In the genomic region with DNA sequence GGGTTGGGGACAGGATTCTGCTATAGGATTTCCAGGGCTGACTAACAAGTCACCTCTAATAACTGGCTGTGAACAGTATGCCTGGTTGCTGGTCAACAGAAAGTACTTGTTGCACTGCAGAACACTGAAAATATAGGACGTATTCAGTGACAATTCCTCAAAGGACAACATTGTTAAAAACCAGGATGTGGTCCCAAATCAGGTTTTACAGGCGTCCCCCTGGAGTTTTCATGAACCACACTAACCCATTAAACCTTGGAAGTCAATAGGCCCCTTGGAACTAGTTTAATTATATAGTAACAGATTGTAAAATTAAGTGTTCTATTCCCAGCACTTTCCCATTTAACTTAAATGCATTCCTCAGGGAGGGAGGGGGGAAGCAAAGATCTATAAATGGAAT, we compare ENCODE assay signal across 17 cellular contexts.
DNase-seq lines count a peak whose midpoint lies in the region; ATAC-seq and TF ChIP-seq lines count a peak whose summit lies in the region.
"Had no signal": no experiment of that assay in that cellular context is flagged by ENCODE, and none has a peak within 500 bp of the region (broad histone marks: within the 10 kb centered on the region; RNA-seq: fewer than 3 reads in every experiment).

No MANE protein-coding gene starts in this region.

- no peak overlapping the region for H3K9ac ChIP-seq in PC-3 (ENCODE audit: low read length)
- H3K9ac ChIP-seq: BLaER1 had no signal

- H3K9me2 ChIP-seq in PC-3 (replicated peaks; ENCODE audit: low read length) = no peaks in the 10 kb centered on the region

- DNase-seq in NCI-H1417 (lab: John Stamatoyannopoulos, UW) (peak in 2 of 3 experiments; percentile 44 to 78), NCI-H1417 treated with DMSO at 0.1 percent for 48 hours (lab: John Stamatoyannopoulos, UW) (no peak), PC-3 (peak; percentile 19), osteoblast (ENCODE audit: insufficient read length, low spot score, missing footprints) (no peak), type B pancreatic cell (ENCODE audit: extremely low spot score, unreplicated experiment) (no peak)
- DNase-seq: Caco-2; CD4-positive, CD25-positive, alpha-beta regulatory T cell; CD8-positive, alpha-beta T cell; DND-41; GOT3 had no signal

- H3K36me3 Mint-ChIP-seq in type B pancreatic cell = no peaks in the 10 kb centered on the region
- H3K36me3 Mint-ChIP-seq: CD4-positive, CD25-positive, alpha-beta regulatory T cell; CD8-positive, alpha-beta T cell had no signal

- no peaks in the 10 kb centered on the region for H3K4me1 Mint-ChIP-seq in type B pancreatic cell (ENCODE audit: unreplicated experiment)
- H3K4me1 Mint-ChIP-seq: B cell; CD4-positive, CD25-positive, alpha-beta regulatory T cell had no signal

- intact Hi-C loops in PC-3 (cut with micrococcal nuclease) = loop anchor here (2.0 to 5.0 kb wide), 2 partner anchors 116 to 231 kb away; no protein-coding TSS in a partner anchor

- H3K4me3 ChIP-seq in HEK293 (ENCODE audit: low read depth, low read length) (no peak overlapping the region), PC-3 (ENCODE audit: low read length) (no peak overlapping the region), osteoblast (ENCODE audit: insufficient read depth, low read length) (no peak overlapping the region)
- H3K4me3 ChIP-seq: BLaER1, HAP-1 had no signal

- H3K4me3 Mint-ChIP-seq in type B pancreatic cell = no peak overlapping the region
- H3K4me3 Mint-ChIP-seq: B cell; CD4-positive, CD25-positive, alpha-beta regulatory T cell; CD8-positive, alpha-beta T cell had no signal

- peaks cover 7% of the 10 kb centered on the region for H3K9me3 Mint-ChIP-seq in type B pancreatic cell
- H3K9me3 Mint-ChIP-seq: CD8-positive, alpha-beta T cell had no signal

- H3K79me2 ChIP-seq in PC-3 (ENCODE audit: low read length) (no peaks in the 10 kb centered on the region), osteoblast (ENCODE audit: insufficient read depth, low read length) (no peaks in the 10 kb centered on the region)

- BruUV-seq in PC-3 (replicated peaks; lab: Mats Ljungman, UMichigan) = no TSS peak

- no peaks in the 10 kb centered on the region for H3K4me1 ChIP-seq in HEK293 (ENCODE audit: control insufficient read depth, insufficient read depth, low read length)
- peaks cover 28% of the 10 kb centered on the region for H3K4me1 ChIP-seq in PC-3 (ENCODE audit: insufficient read depth, low read length)
- H3K4me1 ChIP-seq in osteoblast (ENCODE audit: insufficient read depth, low read length) = no peaks in the 10 kb centered on the region
- H3K4me1 ChIP-seq: BLaER1, Caco-2 had no signal

- no peak overlapping the region for H3K27ac Mint-ChIP-seq in type B pancreatic cell
- H3K27ac Mint-ChIP-seq: B cell; CD4-positive, CD25-positive, alpha-beta regulatory T cell; CD8-positive, alpha-beta T cell had no signal

- POLR2A ChIA-PET in HEK293 (lab: Yijun Ruan, JAX) = no interaction called here
- POLR2A ChIA-PET in PC-3 (lab: Charles Lee; ENCODE audit: unreplicated experiment) = no interaction called here

- CTCF ChIA-PET in HEK293 (lab: Yijun Ruan, JAX) = no interaction called here
- CTCF ChIA-PET in PC-3 (lab: Charles Lee) = no interaction called here

- H2AFZ ChIP-seq in PC-3 (ENCODE audit: low read length) (no peak overlapping the region), osteoblast (ENCODE audit: low read length) (peak overlapping the region; percentile 32)

- no peaks in the 10 kb centered on the region for H3K27me3 ChIP-seq in PC-3 (ENCODE audit: low read length)
- H3K27me3 ChIP-seq in osteoblast (ENCODE audit: insufficient read depth, low read length) = no peaks in the 10 kb centered on the region
- H3K27me3 ChIP-seq: BLaER1 had no signal

- H3K4me2 ChIP-seq in PC-3 (ENCODE audit: low read length) (peak overlapping the region; percentile 21; the same call in 1 of the 2 replicates), osteoblast (ENCODE audit: insufficient read depth, low read length) (no peak overlapping the region)
- H3K4me2 ChIP-seq: BLaER1 had no signal

- no peaks in the 10 kb centered on the region for H3K27me3 Mint-ChIP-seq in type B pancreatic cell
- H3K27me3 Mint-ChIP-seq: B cell had no signal

- no peak overlapping the region for H3K27ac ChIP-seq in HEK293 (ENCODE audit: extremely low read depth, low read depth, low read length)
- peak overlapping the region; percentile 57 for H3K27ac ChIP-seq in PC-3 (ENCODE audit: low read length)
- H3K27ac ChIP-seq in osteoblast (ENCODE audit: low read depth, low read length) = no peak overlapping the region
- H3K27ac ChIP-seq: 22Rv1, BLaER1, C4-2B had no signal

- no peaks in the 10 kb centered on the region for H3K36me3 ChIP-seq in HEK293 (ENCODE audit: control insufficient read depth in 2 of 2, insufficient read depth in 1 of 2, low read length in 2 of 2)
- no peaks in the 10 kb centered on the region for H3K36me3 ChIP-seq in PC-3 (ENCODE audit: low read depth, low read length)
- H3K36me3 ChIP-seq in osteoblast (ENCODE audit: insufficient read depth, low read length) = no peaks in the 10 kb centered on the region
- H3K36me3 ChIP-seq: BLaER1, HAP-1 had no signal

- ATAC-seq in PC-3 (peak; percentile 65), GM21390 (IDR thresholded peaks at IDR 0.05; ENCODE audit: unreplicated experiment) (no peak)
- ATAC-seq: CD8-positive, alpha-beta T cell had no signal

- H3K9me3 ChIP-seq in HEK293 (ENCODE audit: control insufficient read depth, insufficient read depth, low read depth, low read length) (no peaks in the 10 kb centered on the region), PC-3 (ENCODE audit: low read length) (no peaks in the 10 kb centered on the region), osteoblast (ENCODE audit: low read depth, low read length) (no peaks in the 10 kb centered on the region)
- H3K9me3 ChIP-seq: BLaER1, Caco-2, HAP-1 had no signal

- TF ChIP-seq CTCF in HEK293 (tag by site-specific recombination; IDR thresholded peaks at IDR 0.05) = no peak
- TF ChIP-seq CTCF in PC-3 (conservative IDR thresholded peaks at IDR 0.05; ENCODE audit: low read depth, low read length) = no peak
- TF ChIP-seq CTCF in osteoblast (IDR thresholded peaks at IDR 0.05; ENCODE audit: extremely low read depth, low read depth, low read length) = no peak
- TF ChIP-seq CTCF in type B pancreatic cell (conservative IDR thresholded peaks at IDR 0.05) = no peak

- H4K20me1 ChIP-seq in PC-3 (ENCODE audit: low read length) (no peaks in the 10 kb centered on the region), osteoblast (ENCODE audit: insufficient read depth, low read length) (no peaks in the 10 kb centered on the region)
- H4K20me1 ChIP-seq: BLaER1 had no signal

- H3F3A ChIP-seq in PC-3 (ENCODE audit: low read length, unreplicated experiment) = peaks cover 3% of the 10 kb centered on the region

TF ChIP-seq in HEK293, 187 proteins besides CTCF, POLR2A, EP300 and RAD21 (continues in another document):
- TF ChIP-seq ZNF423 (tag by site-specific recombination; IDR thresholded peaks at IDR 0.05) = peak; percentile 69
- TF ChIP-seq, protein P1, sequence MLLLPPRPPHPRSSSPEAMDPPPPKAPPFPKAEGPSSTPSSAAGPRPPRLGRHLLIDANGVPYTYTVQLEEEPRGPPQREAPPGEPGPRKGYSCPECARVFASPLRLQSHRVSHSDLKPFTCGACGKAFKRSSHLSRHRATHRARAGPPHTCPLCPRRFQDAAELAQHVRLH (tag by site-specific recombination; IDR thresholded peaks at IDR 0.05) = no peak
- TF ChIP-seq SCRT2 (tag by site-specific recombination; IDR thresholded peaks at IDR 0.05) = peak; percentile 90
- TF ChIP-seq, protein P2, sequence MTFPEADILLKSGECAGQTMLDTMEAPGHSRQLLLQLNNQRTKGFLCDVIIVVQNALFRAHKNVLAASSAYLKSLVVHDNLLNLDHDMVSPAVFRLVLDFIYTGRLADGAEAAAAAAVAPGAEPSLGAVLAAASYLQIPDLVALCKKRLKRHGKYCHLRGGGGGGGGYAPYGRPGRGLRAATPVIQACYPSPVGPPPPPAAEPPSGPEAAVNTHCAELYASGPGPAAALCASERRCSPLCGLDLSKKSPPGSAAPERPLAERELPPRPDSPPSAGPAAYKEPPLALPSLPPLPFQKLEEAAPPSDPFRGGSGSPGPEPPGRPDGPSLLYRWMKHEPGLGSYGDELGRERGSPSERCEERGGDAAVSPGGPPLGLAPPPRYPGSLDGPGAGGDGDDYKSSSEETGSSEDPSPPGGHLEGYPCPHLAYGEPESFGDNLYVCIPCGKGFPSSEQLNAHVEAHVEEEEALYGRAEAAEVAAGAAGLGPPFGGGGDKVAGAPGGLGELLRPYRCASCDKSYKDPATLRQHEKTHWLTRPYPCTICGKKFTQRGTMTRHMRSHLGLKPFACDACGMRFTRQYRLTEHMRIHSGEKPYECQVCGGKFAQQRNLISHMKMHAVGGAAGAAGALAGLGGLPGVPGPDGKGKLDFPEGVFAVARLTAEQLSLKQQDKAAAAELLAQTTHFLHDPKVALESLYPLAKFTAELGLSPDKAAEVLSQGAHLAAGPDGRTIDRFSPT (tag by site-specific recombination; IDR thresholded peaks at IDR 0.05) = peak; percentile 19; the same call in 1 of the 2 replicates
- TF ChIP-seq, protein P3, sequence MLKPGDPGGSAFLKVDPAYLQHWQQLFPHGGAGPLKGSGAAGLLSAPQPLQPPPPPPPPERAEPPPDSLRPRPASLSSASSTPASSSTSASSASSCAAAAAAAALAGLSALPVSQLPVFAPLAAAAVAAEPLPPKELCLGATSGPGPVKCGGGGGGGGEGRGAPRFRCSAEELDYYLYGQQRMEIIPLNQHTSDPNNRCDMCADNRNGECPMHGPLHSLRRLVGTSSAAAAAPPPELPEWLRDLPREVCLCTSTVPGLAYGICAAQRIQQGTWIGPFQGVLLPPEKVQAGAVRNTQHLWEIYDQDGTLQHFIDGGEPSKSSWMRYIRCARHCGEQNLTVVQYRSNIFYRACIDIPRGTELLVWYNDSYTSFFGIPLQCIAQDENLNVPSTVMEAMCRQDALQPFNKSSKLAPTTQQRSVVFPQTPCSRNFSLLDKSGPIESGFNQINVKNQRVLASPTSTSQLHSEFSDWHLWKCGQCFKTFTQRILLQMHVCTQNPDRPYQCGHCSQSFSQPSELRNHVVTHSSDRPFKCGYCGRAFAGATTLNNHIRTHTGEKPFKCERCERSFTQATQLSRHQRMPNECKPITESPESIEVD (tag by site-specific recombination; IDR thresholded peaks at IDR 0.05) = peak; percentile 56
- TF ChIP-seq, protein P4, sequence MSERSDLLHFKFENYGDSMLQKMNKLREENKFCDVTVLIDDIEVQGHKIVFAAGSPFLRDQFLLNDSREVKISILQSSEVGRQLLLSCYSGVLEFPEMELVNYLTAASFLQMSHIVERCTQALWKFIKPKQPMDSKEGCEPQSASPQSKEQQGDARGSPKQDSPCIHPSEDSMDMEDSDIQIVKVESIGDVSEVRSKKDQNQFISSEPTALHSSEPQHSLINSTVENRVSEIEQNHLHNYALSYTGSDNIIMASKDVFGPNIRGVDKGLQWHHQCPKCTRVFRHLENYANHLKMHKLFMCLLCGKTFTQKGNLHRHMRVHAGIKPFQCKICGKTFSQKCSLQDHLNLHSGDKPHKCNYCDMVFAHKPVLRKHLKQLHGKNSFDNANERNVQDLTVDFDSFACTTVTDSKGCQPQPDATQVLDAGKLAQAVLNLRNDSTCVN (tag by site-specific recombination; optimal IDR thresholded peaks at IDR 0.05) = no peak
- peak; percentile 86; the same call in 1 of the 2 replicates for TF ChIP-seq SCRT1 (tag by site-specific recombination; IDR thresholded peaks at IDR 0.05; ENCODE audit: borderline replicate concordance)

Comparison
In these comparisons a context has a peak if more than half of its experiments do, and no peak if none do; other contexts are left out.
1. DNase-seq: peak in NCI-H1417 (2 of 3) and PC-3 (single experiment); none in NCI-H1417 treated with DMSO at 0.1 percent for 48 hours (single experiment), osteoblast (single experiment) and type B pancreatic cell (single experiment).